ENCODE assay signal across 1 cellular context in genomic region chr20:44401052-44401769, GRCh38.
TF ChIP-seq lines count a peak whose summit lies in the region.

No MANE protein-coding gene starts in this region.

TF ChIP-seq in HepG2, 621 proteins besides CTCF, POLR2A, EP300 and RAD21 (continued from another document and continues in another):
- TF ChIP-seq ARID5B (CRISPR knock-in tag; IDR thresholded peaks at IDR 0.05) (peak; percentile 69; the same call in 1 of the 2 replicates), IRF2 (CRISPR knock-in tag; IDR thresholded peaks at IDR 0.05) (0 out of 2 replicates have a peak, but pooled peaks have one; percentile 15), IRF9 (CRISPR knock-in tag; IDR thresholded peaks at IDR 0.05; ENCODE audit: borderline replicate concordance) (peak; percentile 22; the same call in 1 of the 2 replicates), ATF7-NPFF (CRISPR knock-in tag; IDR thresholded peaks at IDR 0.05; ENCODE audit: low read depth) (peak; percentile 55; the same call in 1 of the 2 replicates), ZBTB7B (CRISPR knock-in tag; IDR thresholded peaks at IDR 0.05) (peak; percentile 44; the same call in 1 of the 2 replicates), SOX6 (IDR thresholded peaks at IDR 0.05) (no peak), SOX6 (CRISPR knock-in tag; IDR thresholded peaks at IDR 0.05) (peak; percentile 81), RBFOX2 (IDR thresholded peaks at IDR 0.05; ENCODE audit: low read depth, low read length) (peak; percentile 67; the same call in 1 of the 2 replicates), KLF9 (CRISPR knock-in tag; IDR thresholded peaks at IDR 0.05; ENCODE audit: low read depth) (0 out of 2 replicates have a peak, but pooled peaks have one; percentile 11), TBX3 (IDR thresholded peaks at IDR 0.05; ENCODE audit: borderline replicate concordance) (peak; percentile 87; the same call in 1 of the 2 replicates), ETV6 (CRISPR knock-in tag; conservative IDR thresholded peaks at IDR 0.05) (peak; percentile 80; the same call in 1 of the 2 replicates), TGIF2 (CRISPR knock-in tag; IDR thresholded peaks at IDR 0.05) (peak; percentile 83), ZNF841 (CRISPR knock-in tag; IDR thresholded peaks at IDR 0.05; ENCODE audit: borderline replicate concordance) (no peak), ERF (CRISPR knock-in tag; IDR thresholded peaks at IDR 0.05) (peak; percentile 17; the same call in 1 of the 2 replicates), ZFAT (CRISPR knock-in tag; conservative IDR thresholded peaks at IDR 0.05) (no peak), AHDC1 (CRISPR knock-in tag; IDR thresholded peaks at IDR 0.05; ENCODE audit: borderline replicate concordance) (peak; percentile 17; the same call in 1 of the 2 replicates), ZNF333 (CRISPR knock-in tag; IDR thresholded peaks at IDR 0.05; ENCODE audit: borderline replicate concordance) (peak; percentile 90; the same call in 1 of the 2 replicates), TIGD3 (CRISPR knock-in tag; IDR thresholded peaks at IDR 0.05; ENCODE audit: borderline replicate concordance) (no peak; the same call in 1 of the 2 replicates), ZFY (CRISPR knock-in tag; IDR thresholded peaks at IDR 0.05) (peak; percentile 40; the same call in 1 of the 2 replicates), FOXA1 (IDR thresholded peaks at IDR 0.05) (no peak), FOXA1 (CRISPR knock-in tag; IDR thresholded peaks at IDR 0.05) (0 out of 2 replicates have a peak, but pooled peaks have one; percentile 5), SRSF1 (optimal IDR thresholded peaks at IDR 0.05; ENCODE audit: low read depth, low read length) (peak; percentile 35), ZC3H4 (CRISPR knock-in tag; IDR thresholded peaks at IDR 0.05; ENCODE audit: borderline replicate concordance) (peak; percentile 85; the same call in 1 of the 2 replicates), ZNF557 (CRISPR knock-in tag; IDR thresholded peaks at IDR 0.05) (0 out of 2 replicates have a peak, but pooled peaks have one; percentile 31), UBTF (CRISPR knock-in tag; IDR thresholded peaks at IDR 0.05) (peak; percentile 82), HDAC2 (CRISPR knock-in tag; IDR thresholded peaks at IDR 0.05) (peak; percentile 26), XBP1 (CRISPR knock-in tag; IDR thresholded peaks at IDR 0.05) (no peak), ZNF251 (CRISPR knock-in tag; IDR thresholded peaks at IDR 0.05) (0 out of 2 replicates have a peak, but pooled peaks have one; percentile 95), ZNF687 (CRISPR knock-in tag; IDR thresholded peaks at IDR 0.05) (peak; percentile 96), HMGA1 (CRISPR knock-in tag; conservative IDR thresholded peaks at IDR 0.05) (no peak), ZZZ3 (CRISPR knock-in tag; IDR thresholded peaks at IDR 0.05; ENCODE audit: borderline replicate concordance) (peak; percentile 31; the same call in 1 of the 2 replicates), ZNF816 (CRISPR knock-in tag; IDR thresholded peaks at IDR 0.05; ENCODE audit: borderline replicate concordance) (peak; percentile 79; the same call in 1 of the 2 replicates), ZNF292 (CRISPR knock-in tag; IDR thresholded peaks at IDR 0.05; ENCODE audit: borderline replicate concordance, low read depth) (peak; percentile 75), ZNF160 (CRISPR knock-in tag; IDR thresholded peaks at IDR 0.05) (peak; percentile 22; the same call in 1 of the 2 replicates), NFATC3 (CRISPR knock-in tag; IDR thresholded peaks at IDR 0.05) (no peak; the same call in 1 of the 2 replicates), POLR2G (IDR thresholded peaks at IDR 0.05; ENCODE audit: low read depth, low read length) (peak; percentile 74), KDM1A (CRISPR knock-in tag; IDR thresholded peaks at IDR 0.05) (no peak), FOXO1 (CRISPR knock-in tag; IDR thresholded peaks at IDR 0.05) (peak; percentile 6; the same call in 1 of the 2 replicates), ZNF136 (CRISPR knock-in tag; IDR thresholded peaks at IDR 0.05; ENCODE audit: low read depth) (peak; percentile 94), KDM3A (CRISPR knock-in tag; IDR thresholded peaks at IDR 0.05; ENCODE audit: low read depth) (no peak)
